ENCODE assay signal across 12 cellular contexts in the genomic region with DNA sequence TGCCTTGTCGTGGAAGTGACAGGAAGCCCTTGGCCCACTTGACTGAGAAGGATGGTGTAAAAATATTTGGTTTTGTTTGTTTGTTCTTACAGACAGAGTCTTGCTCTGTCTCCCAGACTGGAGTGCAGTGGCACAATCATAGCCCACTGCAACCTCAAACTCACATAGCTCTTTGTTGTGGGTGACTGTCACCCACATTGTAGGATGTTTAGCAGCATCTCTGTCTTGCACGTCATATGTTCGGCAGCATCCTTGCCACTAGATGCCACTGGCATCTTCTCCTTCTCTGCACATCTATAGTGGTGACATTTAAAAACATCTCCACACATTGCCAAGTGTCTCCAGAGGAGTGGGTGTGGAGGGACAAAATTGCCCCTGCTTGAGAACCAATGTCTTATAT. TPM values are rescaled to one million over a fixed set of nuclear protein-coding genes. Genes with fewer than 3 reads are reported as not detected.
DNase-seq lines count a peak whose midpoint lies in the region; ATAC-seq and TF ChIP-seq lines count a peak whose summit lies in the region.
"Had no signal": no experiment of that assay in that cellular context is flagged by ENCODE, and none has a peak within 500 bp of the region (broad histone marks: within the 10 kb centered on the region; RNA-seq: fewer than 3 reads in every experiment).

No MANE protein-coding gene starts in this region.

- no peak overlapping the region for H3K4me3 ChIP-seq in dorsolateral prefrontal cortex
- H3K4me3 ChIP-seq: K562, ovary had no signal

- ATAC-seq in stimulated activated naive CD8-positive, alpha-beta T cell treated with anti-CD3 and anti-CD28 coated beads, Interleukin-15, Interleukin-2, amounts not matched to agents 100 U/mL and 50 U/mL, for 24 hours: peak; percentile 84
- ATAC-seq in HG02938 (IDR thresholded peaks at IDR 0.05; ENCODE audit: unreplicated experiment): no peak
- no peak for ATAC-seq in HG02884 (IDR thresholded peaks at IDR 0.05; ENCODE audit: unreplicated experiment)
- ATAC-seq in HG03521 (IDR thresholded peaks at IDR 0.05; ENCODE audit: unreplicated experiment): no peak
- ATAC-seq: K562, Right ventricle myocardium inferior had no signal

- peak in 19 of 56 donors; percentile 12 to 60 (median 32) for TF ChIP-seq CTCF in dorsolateral prefrontal cortex (IDR thresholded peaks at IDR 0.05 in 54 of 56, conservative IDR thresholded peaks at IDR 0.05 in 2 of 56; ENCODE audit: low read depth in 1 of 56, partially characterized antibody in 56 of 56)

- no peaks in the 10 kb centered on the region for H3K27me3 ChIP-seq in dorsolateral prefrontal cortex
- H3K27me3 ChIP-seq: ovary had no signal

- intact Hi-C loops in dorsolateral prefrontal cortex (cut with DNase I): no loop called here

- peak; percentile 56 for DNase-seq in activated naive CD4-positive, alpha-beta T cell treated with Interleukin-2 at 50 U/mL for 16 hours
- DNase-seq in activated naive CD4-positive, alpha-beta T cell treated with anti-CD3 and anti-CD28 coated beads, Interleukin-2, amount 50 U/mL, for 16 hours: no peak
- peak; percentile 70 for DNase-seq in activated CD8-positive, alpha-beta memory T cell treated with anti-CD3 and anti-CD28 coated beads for 24 hours
- peak in 2 of 10 donors; percentile 37 to 42 for DNase-seq in dorsolateral prefrontal cortex
- peak; percentile 48 for DNase-seq in stimulated activated naive CD8-positive, alpha-beta T cell treated with anti-CD3 and anti-CD28 coated beads, Interleukin-15, Interleukin-2, amounts not matched to agents 100 U/mL and 50 U/mL, for 24 hours
- DNase-seq: NCI-H345, ovary had no signal

- H3K27ac ChIP-seq in dorsolateral prefrontal cortex: peak overlapping the region in 40 of 59 donors; percentile 4 to 78 (median 58)
- H3K27ac ChIP-seq: ovary had no signal

RNA-seq across cellular contexts. Expression of a gene that starts 56.8 kb away (rescaled TPM):
- total RNA-seq in dorsolateral prefrontal cortex: 10 to 100 TPM in 104 of 120 experiments, 1 to 10 TPM in 16; 4.3 to 59.2 (median 18.4) TPM
